8 cellular contexts compared by ENCODE assay signal in the genomic region with DNA sequence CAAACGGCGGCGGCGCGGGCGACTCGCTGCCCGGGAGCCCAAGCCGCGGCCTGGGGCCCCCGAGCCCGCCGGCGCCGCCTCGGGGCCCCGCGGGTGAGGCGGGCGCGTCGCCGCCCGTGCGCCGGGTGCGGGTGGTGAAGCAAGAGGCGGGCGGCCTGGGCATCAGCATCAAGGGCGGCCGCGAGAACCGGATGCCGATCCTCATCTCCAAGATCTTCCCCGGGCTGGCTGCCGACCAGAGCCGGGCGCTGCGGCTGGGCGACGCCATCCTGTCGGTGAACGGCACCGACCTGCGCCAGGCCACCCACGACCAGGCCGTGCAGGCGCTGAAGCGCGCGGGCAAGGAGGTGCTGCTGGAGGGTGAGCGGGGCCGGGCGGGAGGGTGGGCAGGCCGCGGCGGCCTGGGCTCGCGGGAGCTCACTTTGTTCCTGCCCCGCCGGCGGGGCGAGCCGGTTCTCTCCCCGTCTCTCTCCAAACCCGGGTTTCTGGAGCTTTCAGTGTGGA. TPM values are rescaled to one million over a fixed set of nuclear protein-coding genes. Genes with fewer than 3 reads are reported as not detected.
DNase-seq lines count a peak whose midpoint lies in the region; ATAC-seq lines count a peak whose summit lies in the region.

No MANE protein-coding gene starts in this region.

- ATAC-seq in HG02798 (IDR thresholded peaks at IDR 0.05; ENCODE audit: poor library complexity, unreplicated experiment) = peak; percentile 33
- ATAC-seq in Right ventricle myocardium superior (ENCODE audit: poor library complexity) = peak; percentile 56

- H3K9me3 Mint-ChIP-seq in activated naive CD4-positive, alpha-beta T cell treated with anti-CD3 and anti-CD28 coated beads, Interleukin-2, amount 50 U/mL, for 24 hours = no peaks in the 10 kb centered on the region

- H3K27ac ChIP-seq in trophoblast cell (ENCODE audit: low read depth, low read length) = peak overlapping the region; percentile 79

- peaks cover 39% of the 10 kb centered on the region for H3K4me1 Mint-ChIP-seq in activated naive CD4-positive, alpha-beta T cell treated with anti-CD3 and anti-CD28 coated beads, Interleukin-2, amount 50 U/mL, for 24 hours

- peak overlapping the region; percentile 86 for H4K12ac ChIP-seq in trophoblast cell (ENCODE audit: low read depth, low read length)

- H3K9ac ChIP-seq in trophoblast cell (ENCODE audit: low read length) = peak overlapping the region; percentile 92

- H2BK120ac ChIP-seq in trophoblast cell (ENCODE audit: insufficient read depth, low read length, poor library complexity) = peak overlapping the region; percentile 67

- peak overlapping the region; percentile 94 for H3K4me3 Mint-ChIP-seq in activated naive CD4-positive, alpha-beta T cell treated with anti-CD3 and anti-CD28 coated beads, Interleukin-2, amount 50 U/mL, for 24 hours

- H2AK5ac ChIP-seq in trophoblast cell (ENCODE audit: low read length) = no peak overlapping the region

- peaks cover 2 to 9% of the 10 kb centered on the region in 2 experiments for H3K4me1 ChIP-seq in trophoblast cell (ENCODE audit: control insufficient read depth in 1 of 2, insufficient read depth in 2 of 2, low read length in 2 of 2)

- peak overlapping the region; percentile 86 for H3K4me3 ChIP-seq in trophoblast cell (ENCODE audit: low read depth, low read length)

- H3K27me3 ChIP-seq in trophoblast cell (ENCODE audit: insufficient read depth, low read length) = no peaks in the 10 kb centered on the region

- intact Hi-C loops in Right ventricle myocardium superior (cut with DNase I) = no loop called here

- peak overlapping the region; percentile 82 for H4K91ac ChIP-seq in trophoblast cell (ENCODE audit: low read depth, low read length)

- H3K14ac ChIP-seq in trophoblast cell (ENCODE audit: low read length) = peak overlapping the region; percentile 89

- peak overlapping the region; percentile 89 for H3K27ac Mint-ChIP-seq in activated naive CD4-positive, alpha-beta T cell treated with anti-CD3 and anti-CD28 coated beads, Interleukin-2, amount 50 U/mL, for 24 hours

- H2BK5ac ChIP-seq in trophoblast cell (ENCODE audit: low read depth, low read length, poor library complexity) = peak overlapping the region; percentile 80

- peak overlapping the region; percentile 72 for H4K8ac ChIP-seq in trophoblast cell (ENCODE audit: low read depth, low read length)

- peak overlapping the region; percentile 95 for H3K18ac ChIP-seq in trophoblast cell (ENCODE audit: low read length)

- H3K4me2 ChIP-seq in trophoblast cell (ENCODE audit: low read length) = peak overlapping the region; percentile 73

- no peak overlapping the region for H2BK12ac ChIP-seq in trophoblast cell (ENCODE audit: low read length)

- peaks cover 2% of the 10 kb centered on the region for H3K79me2 ChIP-seq in trophoblast cell (ENCODE audit: control insufficient read depth, insufficient read depth, low read length, poor library complexity)

- peak overlapping the region; percentile 83 for H2AFZ ChIP-seq in trophoblast cell (ENCODE audit: insufficient read depth, low read length, poor library complexity)

- DNase-seq in NCI-H1417 (lab: John Stamatoyannopoulos, UW) (peak; percentile 20 to 83 (median 80)), NCI-H1417 treated with DMSO at 0.1 percent for 48 hours (lab: John Stamatoyannopoulos, UW) (no peak), RPMI7951 (ENCODE audit: low read depth) (peak; percentile 40), Right ventricle myocardium superior (peak; percentile 78), trophoblast cell (peak; percentile 69 to 90), NCI-H2029 (lab: John Stamatoyannopoulos, UW) (no peak)

- WGBS in trophoblast cell (ENCODE audit: extremely low coverage, insufficient coverage, insufficient read length) = no CpG with 5 or more reads among the region's 66 CpGs

- no peak overlapping the region for H3K23ac ChIP-seq in trophoblast cell (ENCODE audit: low read length)

- peaks cover 5% of the 10 kb centered on the region for H3K36me3 Mint-ChIP-seq in activated naive CD4-positive, alpha-beta T cell treated with anti-CD3 and anti-CD28 coated beads, Interleukin-2, amount 50 U/mL, for 24 hours

- no peaks in the 10 kb centered on the region for H3K27me3 Mint-ChIP-seq in activated naive CD4-positive, alpha-beta T cell treated with anti-CD3 and anti-CD28 coated beads, Interleukin-2, amount 50 U/mL, for 24 hours

- no peaks in the 10 kb centered on the region for H3K9me3 ChIP-seq in trophoblast cell (ENCODE audit: insufficient read depth, low read depth, low read length)

- H3K79me1 ChIP-seq in trophoblast cell (ENCODE audit: low read length) = peaks cover 7% of the 10 kb centered on the region

- no peak overlapping the region for H3K4ac ChIP-seq in trophoblast cell (ENCODE audit: low read depth, low read length)

- no peaks in the 10 kb centered on the region for H3K36me3 ChIP-seq in trophoblast cell (ENCODE audit: control insufficient read depth in 1 of 2, insufficient read depth in 2 of 2, low read length in 2 of 2)

RNA-seq across cellular contexts. Expression of a gene that starts 0.5 kb away (rescaled TPM):
- 25.8 and 26.2 TPM in 2 replicates for total RNA-seq in RPMI7951 (2014; rRNA removed; shearing (Covaris generic))
- total RNA-seq in Right ventricle myocardium superior = 12.3 TPM
- 5.3 TPM in 2 replicates for polyA plus RNA-seq in trophoblast cell (2013)

RNA-seq across cellular contexts. Expression of a gene that starts 55.0 kb away (rescaled TPM):
- 13.1 and 22.5 TPM in 2 replicates for total RNA-seq in RPMI7951 (2014; rRNA removed; shearing (Covaris generic))
- 24.1 TPM for total RNA-seq in Right ventricle myocardium superior
- 30.0 and 32.5 TPM in 2 replicates for polyA plus RNA-seq in trophoblast cell (2013)

RNA-seq across cellular contexts. Expression of a gene that starts 55.1 kb away (rescaled TPM):
- total RNA-seq in RPMI7951 (2014; rRNA removed; shearing (Covaris generic)) = 58.3 and 65.0 TPM in 2 replicates
- total RNA-seq in Right ventricle myocardium superior = 52.5 TPM
- polyA plus RNA-seq in trophoblast cell (2013) = 99.6 and 102 TPM in 2 replicates

Comparison
In these comparisons a context has a peak if more than half of its experiments do, and no peak if none do; other contexts are left out.
1. DNase-seq: peak in NCI-H1417 (3 of 3), RPMI7951 (single experiment), Right ventricle myocardium superior (single experiment) and trophoblast cell (2 of 2); none in NCI-H1417 treated with DMSO at 0.1 percent for 48 hours (single experiment) and NCI-H2029 (single experiment).